In the genomic region with DNA sequence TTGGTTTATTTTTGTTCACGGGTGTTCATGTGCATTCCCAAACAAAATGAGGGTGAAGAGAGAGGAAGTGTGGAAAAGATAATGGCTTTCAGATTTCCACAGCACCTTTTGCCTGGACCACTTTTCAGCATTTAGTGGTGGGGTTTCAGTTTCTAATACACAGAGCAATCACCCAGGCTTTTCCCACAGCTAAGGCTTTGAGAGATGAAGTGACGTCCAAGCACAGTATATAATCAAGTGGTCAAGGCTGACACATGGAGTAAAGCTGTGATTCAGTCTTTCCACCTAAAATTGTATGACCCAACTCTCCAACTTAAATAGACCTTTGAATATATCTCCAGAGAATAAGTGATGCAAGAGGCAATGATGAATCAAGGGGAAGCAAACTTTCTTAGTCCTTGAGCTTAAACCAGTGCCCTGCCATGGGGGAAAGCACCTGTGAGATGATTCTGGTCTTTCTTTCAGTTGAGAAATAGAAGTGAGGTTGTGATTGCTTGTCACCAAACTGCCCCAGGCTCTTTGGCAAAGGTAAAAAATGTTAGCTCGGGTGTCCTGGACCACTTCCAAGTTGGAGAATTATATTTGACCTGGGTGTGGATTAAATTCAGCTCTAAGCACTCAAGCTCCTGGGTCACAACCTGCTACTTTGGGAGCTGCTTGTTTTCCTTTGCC, we compare ENCODE assay signal across 10 cellular contexts. TPM values are rescaled to one million over a fixed set of nuclear protein-coding genes. Genes with fewer than 3 reads are reported as not detected.
DNase-seq lines count a peak whose midpoint lies in the region; ATAC-seq and TF ChIP-seq lines count a peak whose summit lies in the region.
"Had no signal": no experiment of that assay in that cellular context is flagged by ENCODE, and none has a peak within 500 bp of the region (broad histone marks: within the 10 kb centered on the region; RNA-seq: fewer than 3 reads in every experiment).

No MANE protein-coding gene starts in this region.

- H3K36me3 ChIP-seq in suprapubic skin (no peaks in the 10 kb centered on the region), right lobe of liver (no peaks in the 10 kb centered on the region)

- ATAC-seq in activated T-cell treated with anti-CD3 and anti-CD28 coated beads, Interleukin-2, amount 50 U/mL, for 72 hours (replicated peaks in 1 of 2), result peak in 1 of 2 donors; percentile 6
- no peak for ATAC-seq in right lobe of liver
- ATAC-seq in stimulated activated effector memory CD8-positive, alpha-beta T cell treated with anti-CD3 and anti-CD28 coated beads, Interleukin-12 subunit alpha, Interleukin-12 subunit beta, amount 100 ng/mL, for 72 hours, result no peak
- ATAC-seq: activated naive CD8-positive, alpha-beta T cell treated with anti-CD3 and anti-CD28 coated beads, Interleukin-2, amount 50 U/mL, for 24 hours had no signal

- peak; percentile 15 to 16 for DNase-seq in activated T-cell treated with anti-CD3 and anti-CD28 coated beads, Interleukin-2, amount 50 U/mL, for 72 hours
- no peak for DNase-seq in activated T-cell treated with anti-CD3 and anti-CD28 coated beads, Interleukin-2, amount 50 U/mL, for 48 hours
- DNase-seq in NCI-H2171 (lab: John Stamatoyannopoulos, UW) (peak; percentile 9), dedifferentiated amniotic fluid mesenchymal stem cell (ENCODE audit: extremely low spot score) (peak; percentile 69), suprapubic skin (ENCODE audit: low spot score in 2 of 2) (no peak), right lobe of liver (no peak), nucleus accumbens (lab: John Stamatoyannopoulos, UW) (no peak)
- DNase-seq in stimulated activated effector memory CD8-positive, alpha-beta T cell treated with anti-CD3 and anti-CD28 coated beads, Interleukin-12 subunit alpha, Interleukin-12 subunit beta, amount 100 ng/mL, for 72 hours (ENCODE audit: low spot score in 2 of 2), result no peak
- DNase-seq: activated naive CD8-positive, alpha-beta T cell treated with anti-CD3 and anti-CD28 coated beads, Interleukin-2, amount 50 U/mL, for 24 hours; retina had no signal

- WGBS in suprapubic skin, result 25% methylated on average over 3 of the region's 3 CpGs
- 53% methylated on average over 3 of the region's 3 CpGs for WGBS in right lobe of liver (ENCODE audit: insufficient coverage, low coverage, low lambda C conversion rate, missing lambda C conversion rate)

- peaks cover 22% of the 10 kb centered on the region for H3K27me3 ChIP-seq in suprapubic skin
- H3K27me3 ChIP-seq in right lobe of liver, result peaks cover 0 to 17% of the 10 kb centered on the region in 2 donors

- H3K4me3 ChIP-seq in suprapubic skin, result no peak overlapping the region
- no peak overlapping the region for H3K4me3 ChIP-seq in right lobe of liver

- TF ChIP-seq POLR2A in suprapubic skin (IDR thresholded peaks at IDR 0.05) (no peak), right lobe of liver (IDR thresholded peaks at IDR 0.05) (no peak)

- H3K27ac ChIP-seq in suprapubic skin, result peak overlapping the region; percentile 70
- no peak overlapping the region for H3K27ac ChIP-seq in right lobe of liver

- H3K4me3 Mint-ChIP-seq in activated T-cell treated with anti-CD3 and anti-CD28 coated beads, Interleukin-2, amount 50 U/mL, for 72 hours, result no peak overlapping the region
- no peak overlapping the region for H3K4me3 Mint-ChIP-seq in stimulated activated effector memory CD8-positive, alpha-beta T cell treated with anti-CD3 and anti-CD28 coated beads, Interleukin-12 subunit alpha, Interleukin-12 subunit beta, amount 100 ng/mL, for 72 hours
- H3K4me3 Mint-ChIP-seq: activated naive CD8-positive, alpha-beta T cell treated with anti-CD3 and anti-CD28 coated beads, Interleukin-2, amount 50 U/mL, for 24 hours had no signal

- intact Hi-C loops in right lobe of liver (cut with DNase I), result no loop called here

- peaks cover 42% of the 10 kb centered on the region for H3K4me1 Mint-ChIP-seq in activated T-cell treated with anti-CD3 and anti-CD28 coated beads, Interleukin-2, amount 50 U/mL, for 72 hours (ENCODE audit: low read depth)
- peaks cover 30% of the 10 kb centered on the region for H3K4me1 Mint-ChIP-seq in stimulated activated effector memory CD8-positive, alpha-beta T cell treated with anti-CD3 and anti-CD28 coated beads, Interleukin-12 subunit alpha, Interleukin-12 subunit beta, amount 100 ng/mL, for 72 hours

- H3K27ac Mint-ChIP-seq in activated T-cell treated with anti-CD3 and anti-CD28 coated beads, Interleukin-2, amount 50 U/mL, for 72 hours, result no peak overlapping the region
- no peak overlapping the region for H3K27ac Mint-ChIP-seq in stimulated activated effector memory CD8-positive, alpha-beta T cell treated with anti-CD3 and anti-CD28 coated beads, Interleukin-12 subunit alpha, Interleukin-12 subunit beta, amount 100 ng/mL, for 72 hours
- H3K27ac Mint-ChIP-seq: activated naive CD8-positive, alpha-beta T cell treated with anti-CD3 and anti-CD28 coated beads, Interleukin-2, amount 50 U/mL, for 24 hours had no signal

- TF ChIP-seq CTCF in suprapubic skin (IDR thresholded peaks at IDR 0.05) (no peak), right lobe of liver (IDR thresholded peaks at IDR 0.05) (no peak)

- H3K9me3 Mint-ChIP-seq in activated T-cell treated with anti-CD3 and anti-CD28 coated beads, Interleukin-2, amount 50 U/mL, for 72 hours, result no peaks in the 10 kb centered on the region
- H3K9me3 Mint-ChIP-seq in stimulated activated effector memory CD8-positive, alpha-beta T cell treated with anti-CD3 and anti-CD28 coated beads, Interleukin-12 subunit alpha, Interleukin-12 subunit beta, amount 100 ng/mL, for 72 hours, result no peaks in the 10 kb centered on the region
- H3K9me3 Mint-ChIP-seq: activated naive CD8-positive, alpha-beta T cell treated with anti-CD3 and anti-CD28 coated beads, Interleukin-2, amount 50 U/mL, for 24 hours had no signal

- no peak for TF ChIP-seq EP300 in suprapubic skin (IDR thresholded peaks at IDR 0.05)

- H3K4me1 ChIP-seq in suprapubic skin (peaks cover 41% of the 10 kb centered on the region), right lobe of liver (no peaks in the 10 kb centered on the region)

- no peaks in the 10 kb centered on the region for H3K9me3 ChIP-seq in suprapubic skin
- H3K9me3 ChIP-seq in right lobe of liver, result no peaks in the 10 kb centered on the region

- H3K36me3 Mint-ChIP-seq in activated T-cell treated with anti-CD3 and anti-CD28 coated beads, Interleukin-2, amount 50 U/mL, for 72 hours (ENCODE audit: insufficient read depth in 2 of 2), result peaks cover 4 to 6% of the 10 kb centered on the region in 2 donors
- H3K36me3 Mint-ChIP-seq in stimulated activated effector memory CD8-positive, alpha-beta T cell treated with anti-CD3 and anti-CD28 coated beads, Interleukin-12 subunit alpha, Interleukin-12 subunit beta, amount 100 ng/mL, for 72 hours, result peaks cover 6% of the 10 kb centered on the region

- peaks cover 64% of the 10 kb centered on the region for H3K27me3 Mint-ChIP-seq in activated T-cell treated with anti-CD3 and anti-CD28 coated beads, Interleukin-2, amount 50 U/mL, for 72 hours (ENCODE audit: low read depth)

RNA-seq across cellular contexts. Expression of gene PIK3R3, which starts 2.4 kb away (rescaled TPM):
- under 1 TPM; 0.89 to 0.93 TPM for total RNA-seq in activated T-cell treated with anti-CD3 and anti-CD28 coated beads, Interleukin-2, amount 50 U/mL, for 72 hours
- 10 to 100 TPM in 2 of 4 donors, 1 to 10 TPM in 2; 6.1 to 16.5 (median 11.2) TPM for total RNA-seq in suprapubic skin
- total RNA-seq in right lobe of liver, result 1 to 10 TPM; 2.0 to 4.3 (median 2.8) TPM

RNA-seq across cellular contexts. Expression of gene TSPAN1, which starts 40.1 kb away (rescaled TPM):
- total RNA-seq in activated T-cell treated with anti-CD3 and anti-CD28 coated beads, Interleukin-2, amount 50 U/mL, for 72 hours, result under 1 TPM; 0.30 to 0.34 TPM
- total RNA-seq in suprapubic skin, result 1 to 10 TPM; 2.1 to 7.8 (median 3.3) TPM
- 1 to 10 TPM; 2.6 to 6.3 (median 3.6) TPM for total RNA-seq in right lobe of liver

RNA-seq across cellular contexts. Expression of gene P3R3URF, which starts 41.5 kb away (rescaled TPM):
- total RNA-seq in activated T-cell treated with anti-CD3 and anti-CD28 coated beads, Interleukin-2, amount 50 U/mL, for 72 hours, result not detected
- not detected for total RNA-seq in suprapubic skin
- not detected for total RNA-seq in right lobe of liver

Comparison
In these comparisons a context has a peak if more than half of its experiments do, and no peak if none do; other contexts are left out.
1. DNase-seq: peak in activated T-cell treated with anti-CD3 and anti-CD28 coated beads, Interleukin-2, amount 50 U/mL, for 72 hours (2 of 2), NCI-H2171 (single experiment) and dedifferentiated amniotic fluid mesenchymal stem cell (single experiment); none in activated T-cell treated with anti-CD3 and anti-CD28 coated beads, Interleukin-2, amount 50 U/mL, for 48 hours (0 of 2), suprapubic skin (0 of 2), right lobe of liver (0 of 3), nucleus accumbens (0 of 56) and stimulated activated effector memory CD8-positive, alpha-beta T cell treated with anti-CD3 and anti-CD28 coated beads, Interleukin-12 subunit alpha, Interleukin-12 subunit beta, amount 100 ng/mL, for 72 hours (0 of 2).